1 cellular context compared by ENCODE assay signal in the genomic region with DNA sequence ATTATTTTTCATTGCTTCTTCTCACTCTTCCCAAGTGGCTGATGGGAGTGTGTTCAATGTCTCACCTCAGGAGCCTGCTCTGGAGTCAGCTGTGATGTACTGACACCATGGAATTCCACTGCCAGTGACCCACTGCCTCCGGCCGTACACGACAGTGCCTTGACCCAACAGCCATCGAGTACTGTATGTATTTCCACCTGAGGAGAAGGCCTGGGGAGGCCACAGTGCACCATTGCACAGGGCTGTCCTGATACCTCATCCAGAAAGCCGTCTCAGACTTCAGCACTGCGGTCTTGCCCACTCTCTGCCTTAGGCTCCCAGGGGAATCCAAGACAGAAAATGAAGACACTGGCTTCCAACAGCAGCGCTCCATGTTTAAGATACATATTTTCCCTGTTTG.
TF ChIP-seq lines count a peak whose summit lies in the region.

No MANE protein-coding gene starts in this region.

TF ChIP-seq in H1, 55 proteins besides CTCF, POLR2A, EP300 and RAD21 (continued from another document):
- TF ChIP-seq SAP30 (IDR thresholded peaks at IDR 0.05; ENCODE audit: insufficient read depth, insufficient replicate concordance, low read length), result no peak
- TF ChIP-seq SP4 (IDR thresholded peaks at IDR 0.05; ENCODE audit: low read length), result no peak
- no peak for TF ChIP-seq KDM5A (IDR thresholded peaks at IDR 0.05; ENCODE audit: low read length)
- TF ChIP-seq KDM4A (IDR thresholded peaks at IDR 0.05; ENCODE audit: low read depth, low read length, severe bottlenecking), result no peak
- TF ChIP-seq BRCA1 (IDR thresholded peaks at IDR 0.05; ENCODE audit: low read depth, low read length), result no peak
- TF ChIP-seq GTF2F1 (IDR thresholded peaks at IDR 0.05; ENCODE audit: borderline replicate concordance, low read depth, low read length), result no peak
- TF ChIP-seq POLR2AphosphoS5 (IDR thresholded peaks at IDR 0.05; ENCODE audit: low read depth, low read length), result no peak
- TF ChIP-seq NRF1 (IDR thresholded peaks at IDR 0.05; ENCODE audit: low read depth, low read length), result no peak
- no peak for TF ChIP-seq YY1 (IDR thresholded peaks at IDR 0.05; ENCODE audit: low read depth, low read length)
- no peak for TF ChIP-seq TBP (IDR thresholded peaks at IDR 0.05; ENCODE audit: low read depth, low read length)
